Comparison of ENCODE assay signal across 13 cellular contexts in genomic region chr6:7921582-7922199, GRCh38.
"Had no signal": no experiment of that assay in that cellular context is flagged by ENCODE, and none has a peak within 500 bp of the region (broad histone marks: within the 10 kb centered on the region; RNA-seq: fewer than 3 reads in every experiment).

No MANE protein-coding gene starts in this region.

- H3K9me3 ChIP-seq: adrenal gland, transverse colon, vagina had no signal

- H3K4me3 ChIP-seq: adrenal gland, transverse colon, vagina had no signal

- ATAC-seq: activated naive CD4-positive, alpha-beta T cell treated with anti-CD3 and anti-CD28 coated beads, Interleukin-2, amount 50 U/mL, for 72 hours; esophagus mucosa had no signal

- H3K27me3 ChIP-seq: adrenal gland, transverse colon, vagina had no signal

- DNase-seq: activated CD4-positive, alpha-beta T cell treated with anti-CD3 and anti-CD28 coated beads for 1 hour; activated CD4-positive, alpha-beta T cell treated with anti-CD3 and anti-CD28 coated beads, Interleukin-2, amount 50 U/mL, for 4 hours; activated gamma-delta T cell treated with Interleukin-2 at 50 U/mL for 16 hours; adrenal gland; effector CD8-positive, alpha-beta T cell; head of caudate nucleus; retina; stimulated activated CD4-positive, alpha-beta T cell treated with anti-CD3 and anti-CD28 coated beads, Interleukin-2, amount 100 ng/mL, for 24 hours; transverse colon; WERI-Rb-1 had no signal

- H3K27ac ChIP-seq: adrenal gland, transverse colon, vagina, WERI-Rb-1 had no signal

- H3K4me1 ChIP-seq: adrenal gland, transverse colon, vagina had no signal

- H3K36me3 ChIP-seq: adrenal gland, transverse colon, vagina, WERI-Rb-1 had no signal
